8 cellular contexts compared by ENCODE assay signal in genomic region chr4:55345980-55346850, GRCh38. TPM values are rescaled to one million over a fixed set of nuclear protein-coding genes. Genes with fewer than 3 reads are reported as not detected.
DNase-seq lines count a peak whose midpoint lies in the region; ATAC-seq and TF ChIP-seq lines count a peak whose summit lies in the region.

SRD5A3 (plus strand) TSS chr4:55346242; CDS start chr4:55346337, 95 bp downstream.

- H3K4me1 Mint-ChIP-seq in activated CD8-positive, alpha-beta memory T cell treated with anti-CD3 and anti-CD28 coated beads, Interleukin-2, amount 10 ng/mL, durations not matched to agents 7 days and 5 days, result peaks cover 21% of the 10 kb centered on the region
- H3K4me1 Mint-ChIP-seq in mesothelial cell of epicardium, result peaks cover 18% of the 10 kb centered on the region

- no peaks in the 10 kb centered on the region for H3K36me3 Mint-ChIP-seq in activated CD8-positive, alpha-beta memory T cell treated with anti-CD3 and anti-CD28 coated beads, Interleukin-2, amount 10 ng/mL, durations not matched to agents 7 days and 5 days
- no peaks in the 10 kb centered on the region for H3K36me3 Mint-ChIP-seq in mesothelial cell of epicardium

- H3K27me3 Mint-ChIP-seq in activated CD8-positive, alpha-beta memory T cell treated with anti-CD3 and anti-CD28 coated beads, Interleukin-2, amount 10 ng/mL, durations not matched to agents 7 days and 5 days, result peaks cover 1% of the 10 kb centered on the region
- H3K27me3 Mint-ChIP-seq in mesothelial cell of epicardium (ENCODE audit: low read depth), result no peaks in the 10 kb centered on the region

- in situ Hi-C loops in Caki2 (cut with HindIII; ENCODE audit: low pct_unique_long_range_greater_than_20kb, low sequenced_read_pairs), result no loop called here
- in situ Hi-C loops in endometrial microvascular endothelial cells (cut with HindIII; ENCODE audit: inconsistent ontology term, low pct_unique_long_range_greater_than_20kb, low sequenced_read_pairs), result no loop called here

- H3K4me3 Mint-ChIP-seq in activated CD8-positive, alpha-beta memory T cell treated with anti-CD3 and anti-CD28 coated beads, Interleukin-2, amount 10 ng/mL, durations not matched to agents 7 days and 5 days, result peak within 1 kb of the TSS; percentile 81
- H3K4me3 Mint-ChIP-seq in mesothelial cell of epicardium, result peak within 1 kb of the TSS; percentile 86

- peak; percentile 93 for TF ChIP-seq CTCF in mesothelial cell of epicardium (IDR thresholded peaks at IDR 0.05; ENCODE audit: unreplicated experiment)

- no peaks in the 10 kb centered on the region for H3K9me3 Mint-ChIP-seq in activated CD8-positive, alpha-beta memory T cell treated with anti-CD3 and anti-CD28 coated beads, Interleukin-2, amount 10 ng/mL, durations not matched to agents 7 days and 5 days (ENCODE audit: low read depth)
- H3K9me3 Mint-ChIP-seq in mesothelial cell of epicardium, result no peaks in the 10 kb centered on the region

- DNase-seq in Caki2 (ENCODE audit: low read depth) (peak; percentile 92), HK-2 (ENCODE audit: unreplicated experiment) (peak; percentile 92), NOMO-1 treated with DMSO at 0.1 percent for 48 hours (lab: John Stamatoyannopoulos, UW; ENCODE audit: unreplicated experiment) (peak; percentile 79), mesothelial cell of epicardium (ENCODE audit: low spot score in 2 of 2, unreplicated experiment in 2 of 2) (peak; percentile 61 to 90)
- peak; percentile 84 for DNase-seq in activated CD8-positive, alpha-beta memory T cell treated with anti-CD3 and anti-CD28 coated beads, Interleukin-2, amount 10 ng/mL, durations not matched to agents 7 days and 5 days
- DNase-seq in stimulated activated CD8-positive, alpha-beta memory T cell treated with anti-CD3 and anti-CD28 coated beads, Interleukin-2, amount 100 ng/mL, for 1 hour (ENCODE audit: low read depth in 2 of 2), result peak; percentile 59 to 69

- H3K27ac Mint-ChIP-seq in activated CD8-positive, alpha-beta memory T cell treated with anti-CD3 and anti-CD28 coated beads, Interleukin-2, amount 10 ng/mL, durations not matched to agents 7 days and 5 days, result peak within 1 kb of the TSS; percentile 88
- H3K27ac Mint-ChIP-seq in mesothelial cell of epicardium, result peak within 1 kb of the TSS; percentile 91

- CTCF ChIA-PET in activated CD8-positive, alpha-beta memory T cell treated with anti-CD3 and anti-CD28 coated beads, Interleukin-2, amount 10 ng/mL, durations not matched to agents 7 days and 5 days (lab: Charles Lee), result interaction anchor here (0.9 to 4.9 kb wide), 30 partner anchors 9 to 521 kb away, joined by 3 to 41 read pairs (median 3); partner anchors contain the start of genes CLOCK, EXOC1 and TMEM165

- peak; percentile 91 for ATAC-seq in GM19463 (IDR thresholded peaks at IDR 0.05; ENCODE audit: unreplicated experiment)
- peak; percentile 93 for ATAC-seq in activated CD8-positive, alpha-beta memory T cell treated with anti-CD3 and anti-CD28 coated beads, Interleukin-2, amount 10 ng/mL, durations not matched to agents 7 days and 5 days

RNA-seq across cellular contexts. Expression of gene SRD5A3, which starts in this region (rescaled TPM):
- total RNA-seq in Caki2 (2014; rRNA removed; shearing (Covaris generic); ENCODE audit: low replicate concordance), result 12.7 and 14.8 TPM in 2 replicates
- 1 to 10 TPM; 8.8 to 9.7 TPM for total RNA-seq in activated CD8-positive, alpha-beta memory T cell treated with anti-CD3 and anti-CD28 coated beads, Interleukin-2, amount 10 ng/mL, durations not matched to agents 7 days and 5 days
- total RNA-seq in endometrial microvascular endothelial cells (ENCODE audit: inconsistent ontology term) (12.1 TPM), mesothelial cell of epicardium (17.5 to 20.8 TPM (median 17.6 TPM) in 3 replicates)

Comparison
In these comparisons a context has a peak if more than half of its experiments do, and no peak if none do; other contexts are left out.
1. Peak in every context shown above with its lines: DNase-seq and ATAC-seq.